In genomic region chr1:84603223-84603622, GRCh38 we compare ENCODE assay signal across 13 cellular contexts. TPM values are rescaled to one million over a fixed set of nuclear protein-coding genes. Genes with fewer than 3 reads are reported as not detected.
DNase-seq lines count a peak whose midpoint lies in the region; ATAC-seq, FAIRE-seq and TF ChIP-seq lines count a peak whose summit lies in the region.
"Had no signal": no experiment of that assay in that cellular context is flagged by ENCODE, and none has a peak within 500 bp of the region (broad histone marks: within the 10 kb centered on the region; RNA-seq: fewer than 3 reads in every experiment).

No MANE protein-coding gene starts in this region.

- TF ChIP-seq CTCF in brain microvascular endothelial cell (IDR thresholded peaks at IDR 0.05; ENCODE audit: low read depth, low read length, missing control alignments): no peak
- no peak for TF ChIP-seq CTCF in smooth muscle cell (IDR thresholded peaks at IDR 0.05; ENCODE audit: borderline replicate concordance, insufficient read depth, poor library complexity, severe bottlenecking)

- ATAC-seq in left ventricle myocardium superior (peak; percentile 64), HG03135 (IDR thresholded peaks at IDR 0.05; ENCODE audit: unreplicated experiment) (no peak)

- H3K79me2 ChIP-seq in smooth muscle cell (ENCODE audit: low read depth): no peaks in the 10 kb centered on the region

- H3K36me3 ChIP-seq in brain microvascular endothelial cell (replicated peaks): no peaks in the 10 kb centered on the region
- no peaks in the 10 kb centered on the region for H3K36me3 ChIP-seq in smooth muscle cell (ENCODE audit: low read depth)
- H3K36me3 ChIP-seq: stomach had no signal

- H3K4me3 ChIP-seq in brain microvascular endothelial cell (ENCODE audit: low read depth, low read length): no peak overlapping the region
- peak overlapping the region; percentile 41 for H3K4me3 ChIP-seq in smooth muscle cell

- intact Hi-C loops in left ventricle myocardium superior (cut with micrococcal nuclease) (loop anchor here (10.0 kb wide), 1 partner anchor 158 kb away; no protein-coding TSS in a partner anchor), posterior vena cava (cut with DNase I) (loop anchor here in 1 of 2 donors (10.0 kb wide), 1 partner anchor 148 kb away; no protein-coding TSS in a partner anchor)

- no peak overlapping the region for H2AFZ ChIP-seq in smooth muscle cell (ENCODE audit: low read depth)

- WGBS in smooth muscle cell (ENCODE audit: low lambda C conversion rate): 11% methylated on average over 2 of the region's 2 CpGs

- DNase-seq in HT1080 (ENCODE audit: low read depth) (peak; percentile 23), brain microvascular endothelial cell (peak; percentile 71), left ventricle myocardium superior (no peak), smooth muscle cell (lab: John Stamatoyannopoulos, UW; ENCODE audit: unreplicated experiment) (no peak), H54 (ENCODE audit: insufficient read length, low spot score) (no peak), hippocampal formation (lab: John Stamatoyannopoulos, UW) (no peak), posterior vena cava (ENCODE audit: low spot score) (no peak)
- DNase-seq: activated CD4-positive, CD25-positive, alpha-beta regulatory T cell; KBM-7; RPMI8226; stimulated activated CD4-positive, alpha-beta T cell treated with anti-CD3 and anti-CD28 coated beads, Interleukin-4, amount 100 ng/mL, for 1 hour; stomach had no signal

- no peak for FAIRE-seq in H54 (lab: Jason Lieb, UNC)

- no peaks in the 10 kb centered on the region for H3K9me3 ChIP-seq in smooth muscle cell (replicated peaks; ENCODE audit: low read depth)

- H3K9ac ChIP-seq in smooth muscle cell (ENCODE audit: low read depth): peak overlapping the region; percentile 88

- in situ Hi-C loops in brain microvascular endothelial cell (cut with HindIII; ENCODE audit: low pct_ligation_motif_present, low sequenced_read_pairs): loop anchor here (25.0 kb wide), 3 partner anchors 116 to 691 kb away; partner anchors contain the start of gene RPF1

- no peak for TF ChIP-seq POLR2A in H54 (IDR thresholded peaks at IDR 0.05; ENCODE audit: low read depth, low read length)

- H3K27me3 ChIP-seq in brain microvascular endothelial cell (replicated peaks) (no peaks in the 10 kb centered on the region), smooth muscle cell (ENCODE audit: low read depth) (no peaks in the 10 kb centered on the region)
- H3K27me3 ChIP-seq: stomach had no signal

- H4K20me1 ChIP-seq in smooth muscle cell (ENCODE audit: low read depth): no peaks in the 10 kb centered on the region

- H3K27ac ChIP-seq in brain microvascular endothelial cell (peak overlapping the region; percentile 81), smooth muscle cell (ENCODE audit: low read depth) (peak overlapping the region; percentile 97)

- peaks cover 29% of the 10 kb centered on the region for H3F3A ChIP-seq in smooth muscle cell (ENCODE audit: low read depth)

- peaks cover 16% of the 10 kb centered on the region for H3K4me1 ChIP-seq in smooth muscle cell (ENCODE audit: low read depth)

- H3K4me2 ChIP-seq in smooth muscle cell: peak overlapping the region; percentile 85

RNA-seq across cellular contexts. Expression of gene CTBS, which starts 29.0 kb away (rescaled TPM):
- total RNA-seq in HT1080 (2014; rRNA removed; shearing (Covaris generic)): 4.7 and 5.2 TPM in 2 replicates
- 22.3 and 23.0 TPM in 2 replicates for polyA plus RNA-seq in HT1080 (2015; cell fraction: cytosol; rRNA removed)
- polyA plus RNA-seq in HT1080 (2015; cell fraction: nucleus; rRNA removed): 19.8 and 20.1 TPM in 2 replicates
- total RNA-seq in left ventricle myocardium superior (6.7 TPM), smooth muscle cell (19.4 and 37.7 TPM in 2 replicates), posterior vena cava (10 to 100 TPM; 20.5 to 23.5 TPM)
- polyA plus RNA-seq in smooth muscle cell: 30.3 and 34.6 TPM in 2 replicates

Comparison
In these comparisons a context has a peak if more than half of its experiments do, and no peak if none do; other contexts are left out.
1. DNase-seq: peak in HT1080 (single experiment) and brain microvascular endothelial cell (single experiment); none in left ventricle myocardium superior (single experiment), smooth muscle cell (single experiment), H54 (single experiment), hippocampal formation (0 of 2) and posterior vena cava (single experiment).